In genomic region chr13:101955764-101956163, GRCh38 we compare ENCODE assay signal across 17 cellular contexts.
"Had no signal": no experiment of that assay in that cellular context is flagged by ENCODE, and none has a peak within 500 bp of the region (broad histone marks: within the 10 kb centered on the region; RNA-seq: fewer than 3 reads in every experiment).

No MANE protein-coding gene starts in this region.

- DNase-seq: activated CD4-positive, alpha-beta memory T cell treated with anti-CD3 and anti-CD28 coated beads, Interleukin-2, amount 10 ng/mL, durations not matched to agents 7 days and 5 days; activated CD4-positive, alpha-beta T cell treated with anti-CD3 and anti-CD28 coated beads for 36 hours; activated T-cell treated with anti-CD3 and anti-CD28 coated beads, Interleukin-2, amount 50 U/mL, for 72 hours; esophagus squamous epithelium; heart left ventricle; islet precursor cell; left lung; natural killer cell; nucleus accumbens; right lobe of liver; stimulated activated naive B cell treated with anti-CD40 and anti-IgM and Interleukin-4, amounts not matched to agents 10 μg/mL and 1 μg/mL and 100 μg/mL, for 72 hours; trophoblast cell had no signal

- H3K36me3 ChIP-seq: ascending aorta, esophagus squamous epithelium, heart left ventricle, left lung, right lobe of liver had no signal

- H3K27ac ChIP-seq: ascending aorta, esophagus squamous epithelium, heart left ventricle, left lung, right lobe of liver had no signal

- H3K4me3 ChIP-seq: ascending aorta, esophagus squamous epithelium, heart left ventricle, left lung, right lobe of liver had no signal

- H3K4me1 ChIP-seq: ascending aorta, esophagus squamous epithelium, left lung, right lobe of liver had no signal

- H3K9me3 Mint-ChIP-seq: activated CD4-positive, alpha-beta memory T cell treated with anti-CD3 and anti-CD28 coated beads, Interleukin-2, amount 10 ng/mL, durations not matched to agents 7 days and 5 days; activated T-cell treated with anti-CD3 and anti-CD28 coated beads, Interleukin-2, amount 50 U/mL, for 72 hours; memory B cell; stimulated activated naive B cell treated with anti-CD40 and anti-IgM and Interleukin-4, amounts not matched to agents 10 μg/mL and 1 μg/mL and 100 μg/mL, for 72 hours had no signal

- H3K27ac Mint-ChIP-seq: activated CD4-positive, alpha-beta memory T cell treated with anti-CD3 and anti-CD28 coated beads, Interleukin-2, amount 10 ng/mL, durations not matched to agents 7 days and 5 days; activated CD4-positive, alpha-beta T cell treated with anti-CD3 and anti-CD28 coated beads for 36 hours; activated T-cell treated with anti-CD3 and anti-CD28 coated beads, Interleukin-2, amount 50 U/mL, for 72 hours; memory B cell; natural killer cell; progenitor cell of endocrine pancreas; stimulated activated naive B cell treated with anti-CD40 and anti-IgM and Interleukin-4, amounts not matched to agents 10 μg/mL and 1 μg/mL and 100 μg/mL, for 72 hours had no signal

- H3K27me3 ChIP-seq: ascending aorta, esophagus squamous epithelium, heart left ventricle, left lung, right lobe of liver had no signal

- H3K4me3 Mint-ChIP-seq: activated CD4-positive, alpha-beta memory T cell treated with anti-CD3 and anti-CD28 coated beads, Interleukin-2, amount 10 ng/mL, durations not matched to agents 7 days and 5 days; activated CD4-positive, alpha-beta T cell treated with anti-CD3 and anti-CD28 coated beads for 36 hours; memory B cell; natural killer cell; stimulated activated naive B cell treated with anti-CD40 and anti-IgM and Interleukin-4, amounts not matched to agents 10 μg/mL and 1 μg/mL and 100 μg/mL, for 72 hours had no signal

- ATAC-seq: activated CD4-positive, alpha-beta T cell treated with anti-CD3 and anti-CD28 coated beads for 36 hours; activated T-cell treated with anti-CD3 and anti-CD28 coated beads, Interleukin-2, amount 50 U/mL, for 72 hours; heart left ventricle; left lung; natural killer cell; stimulated activated naive B cell treated with anti-CD40 and anti-IgM and Interleukin-4, amounts not matched to agents 10 μg/mL and 1 μg/mL and 100 μg/mL, for 72 hours had no signal

- FAIRE-seq: bronchial epithelial cell, frontal cortex had no signal

- H3K4me1 Mint-ChIP-seq: activated CD4-positive, alpha-beta memory T cell treated with anti-CD3 and anti-CD28 coated beads, Interleukin-2, amount 10 ng/mL, durations not matched to agents 7 days and 5 days; activated CD4-positive, alpha-beta T cell treated with anti-CD3 and anti-CD28 coated beads for 36 hours; memory B cell; natural killer cell; stimulated activated naive B cell treated with anti-CD40 and anti-IgM and Interleukin-4, amounts not matched to agents 10 μg/mL and 1 μg/mL and 100 μg/mL, for 72 hours had no signal

- H3K9me3 ChIP-seq: ascending aorta, esophagus squamous epithelium, left lung, right lobe of liver had no signal

- H3K36me3 Mint-ChIP-seq: memory B cell; natural killer cell; stimulated activated naive B cell treated with anti-CD40 and anti-IgM and Interleukin-4, amounts not matched to agents 10 μg/mL and 1 μg/mL and 100 μg/mL, for 72 hours had no signal
